In the genomic region with DNA sequence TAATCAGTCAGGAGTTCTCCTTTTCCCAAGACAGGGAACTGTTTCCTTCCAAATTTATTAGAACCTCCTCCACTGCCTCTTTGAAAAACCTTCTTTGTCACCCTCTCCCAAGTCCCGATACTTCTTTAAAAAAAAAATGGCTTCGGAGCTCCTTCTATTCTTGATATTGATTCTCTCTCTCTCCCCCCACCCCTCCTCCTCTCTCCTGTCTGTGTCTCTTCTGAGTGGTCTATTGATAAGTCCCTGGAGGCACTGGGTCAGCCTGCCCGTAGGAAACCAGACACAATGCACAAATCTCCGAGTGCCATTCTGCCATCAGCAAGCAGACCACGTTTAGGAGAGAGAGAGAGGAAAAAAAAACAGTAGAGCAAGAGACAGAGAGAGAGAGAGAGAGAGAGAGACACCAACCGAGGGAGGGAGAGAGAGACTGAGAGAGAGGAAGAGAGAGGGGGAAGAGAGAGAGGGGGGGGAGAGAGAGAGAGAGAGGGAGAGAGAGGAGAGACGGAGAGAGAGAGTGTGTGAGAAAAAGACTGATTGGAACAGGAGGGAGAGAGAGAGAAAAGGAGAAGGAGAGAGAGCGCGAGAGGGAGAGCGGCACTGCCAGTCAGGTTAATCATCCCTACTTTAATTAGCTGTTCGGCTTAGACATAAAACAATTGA, we compare ENCODE assay signal across 8 cellular contexts.
DNase-seq lines count a peak whose midpoint lies in the region; TF ChIP-seq lines count a peak whose summit lies in the region.

No MANE protein-coding gene starts in this region.

- DNase-seq in D341Med (ENCODE audit: low spot score) (peak; percentile 18), NCI-H146 (lab: John Stamatoyannopoulos, UW) (peak; percentile 83), midbrain (lab: John Stamatoyannopoulos, UW) (peak; percentile 79), NCI-H1930 (lab: John Stamatoyannopoulos, UW) (no peak), COLO668 (lab: John Stamatoyannopoulos, UW; ENCODE audit: unreplicated experiment) (no peak), H4 (ENCODE audit: low spot score) (no peak), mesothelial cell of epicardium (ENCODE audit: low spot score in 2 of 2, unreplicated experiment in 2 of 2) (no peak)

- no peak overlapping the region for H3K4me3 Mint-ChIP-seq in mesothelial cell of epicardium

- H3K27ac ChIP-seq in cingulate gyrus (ENCODE audit: low read depth, low read length), result peak overlapping the region; percentile 85

- no peak for TF ChIP-seq CTCF in mesothelial cell of epicardium (IDR thresholded peaks at IDR 0.05; ENCODE audit: unreplicated experiment)

- H3K27me3 Mint-ChIP-seq in mesothelial cell of epicardium (ENCODE audit: low read depth), result peaks cover 8% of the 10 kb centered on the region

- H3K4me1 Mint-ChIP-seq in mesothelial cell of epicardium, result peaks cover 35% of the 10 kb centered on the region

- H3K36me3 Mint-ChIP-seq in mesothelial cell of epicardium, result no peaks in the 10 kb centered on the region

- no peaks in the 10 kb centered on the region for H3K9me3 Mint-ChIP-seq in mesothelial cell of epicardium

- H3K27ac Mint-ChIP-seq in mesothelial cell of epicardium, result no peak overlapping the region

Comparison
In these comparisons a context has a peak if more than half of its experiments do, and no peak if none do; other contexts are left out.
1. DNase-seq: peak in D341Med (single experiment), NCI-H146 (single experiment) and midbrain (single experiment); none in NCI-H1930 (0 of 2), COLO668 (single experiment), H4 (single experiment) and mesothelial cell of epicardium (0 of 2).